8 cellular contexts compared by ENCODE assay signal in the genomic region with DNA sequence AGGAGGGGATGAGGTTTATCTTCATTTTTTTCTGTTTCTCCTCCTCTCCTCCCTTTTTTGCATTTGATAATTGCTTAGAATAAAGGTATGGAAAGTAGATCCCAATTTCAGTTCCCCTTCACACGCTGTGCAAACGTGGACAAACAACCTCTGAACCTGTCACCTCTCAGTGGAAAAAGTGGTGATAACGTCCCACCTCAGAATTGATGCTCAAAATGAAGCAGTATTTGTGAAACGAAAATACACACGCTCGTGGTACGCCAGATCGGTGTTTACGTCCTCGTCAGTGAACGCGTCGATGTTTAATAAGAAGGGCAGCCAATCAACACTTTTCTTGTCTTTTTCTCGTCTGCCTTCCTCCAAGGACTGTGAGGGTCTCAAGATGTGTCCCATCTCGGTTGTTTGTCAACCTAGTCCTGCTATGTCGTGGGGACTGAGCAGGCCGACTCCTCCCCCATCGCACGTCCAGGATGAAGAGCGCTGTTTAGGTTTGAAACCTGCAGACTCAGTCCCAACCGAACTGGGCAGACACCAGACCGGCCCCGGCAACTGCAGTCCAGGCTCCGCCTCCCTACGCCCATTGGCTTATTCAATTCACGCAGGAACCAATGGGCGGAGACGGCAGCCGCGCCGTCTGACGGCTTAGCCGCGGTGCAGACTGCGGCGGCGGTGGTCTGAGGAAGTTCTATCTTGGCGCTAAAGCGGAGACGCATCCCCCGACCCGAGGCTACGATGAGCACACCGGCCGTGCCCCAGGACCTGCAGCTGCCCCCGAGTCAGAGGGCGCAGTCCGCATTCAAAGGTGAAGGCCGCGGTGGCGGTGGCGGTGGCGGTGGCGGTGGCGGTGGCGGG. TPM values are rescaled to one million over a fixed set of nuclear protein-coding genes. Genes with fewer than 3 reads are reported as not detected.
DNase-seq lines count a peak whose midpoint lies in the region; ATAC-seq and TF ChIP-seq lines count a peak whose summit lies in the region.

A gene with protein sequence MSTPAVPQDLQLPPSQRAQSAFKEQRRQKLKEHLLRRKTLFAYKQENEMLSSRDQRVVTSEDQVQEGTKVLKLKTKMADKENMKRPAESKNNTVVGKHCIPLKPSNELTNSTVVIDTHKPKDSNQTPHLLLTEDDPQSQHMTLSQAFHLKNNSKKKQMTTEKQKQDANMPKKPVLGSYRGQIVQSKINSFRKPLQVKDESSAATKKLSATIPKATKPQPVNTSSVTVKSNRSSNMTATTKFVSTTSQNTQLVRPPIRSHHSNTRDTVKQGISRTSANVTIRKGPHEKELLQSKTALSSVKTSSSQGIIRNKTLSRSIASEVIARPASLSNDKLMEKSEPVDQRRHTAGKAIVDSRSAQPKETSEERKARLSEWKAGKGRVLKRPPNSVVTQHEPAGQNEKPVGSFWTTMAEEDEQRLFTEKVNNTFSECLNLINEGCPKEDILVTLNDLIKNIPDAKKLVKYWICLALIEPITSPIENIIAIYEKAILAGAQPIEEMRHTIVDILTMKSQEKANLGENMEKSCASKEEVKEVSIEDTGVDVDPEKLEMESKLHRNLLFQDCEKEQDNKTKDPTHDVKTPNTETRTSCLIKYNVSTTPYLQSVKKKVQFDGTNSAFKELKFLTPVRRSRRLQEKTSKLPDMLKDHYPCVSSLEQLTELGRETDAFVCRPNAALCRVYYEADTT (plus strand): TSS at position 654 of the 852 bp plus-strand sequence. CDS start 79 bp downstream, at position 733.

- no peaks in the 10 kb centered on the region for H3K27me3 Mint-ChIP-seq in activated B cell treated with CpG ODN at 0.5 μM for 24 hours

- H3K9me3 Mint-ChIP-seq in activated B cell treated with CpG ODN at 0.5 μM for 24 hours: no peaks in the 10 kb centered on the region

- TF ChIP-seq POLR2A in GM18951 (IDR thresholded peaks at IDR 0.05; ENCODE audit: extremely low read depth, insufficient read depth, insufficient read length): peak; percentile 91

- TF ChIP-seq CTCF in activated B cell treated with CpG ODN at 0.5 μM for 24 hours (IDR thresholded peaks at IDR 0.05): no peak

- H3K27ac Mint-ChIP-seq in activated B cell treated with CpG ODN at 0.5 μM for 24 hours: peak within 1 kb of the TSS; percentile 96

- H3K36me3 Mint-ChIP-seq in activated B cell treated with CpG ODN at 0.5 μM for 24 hours (ENCODE audit: low read depth): peaks cover 26% of the 10 kb centered on the region

- DNase-seq in AG08395 (ENCODE audit: low spot score) (peak; percentile 93), NCI-H345 (lab: John Stamatoyannopoulos, UW) (peak; percentile 93), activated B cell treated with CpG ODN at 0.5 μM for 24 hours (peak; percentile 90), inferior parietal cortex (ENCODE audit: extremely low spot score) (peak; percentile 91)
- peak; percentile 94 for DNase-seq in central memory CD4-positive, alpha-beta T cell
- peak; percentile 84 to 91 for DNase-seq in stimulated activated CD4-positive, alpha-beta T cell treated with anti-CD3 and anti-CD28 coated beads, Interleukin-12 subunit alpha, Interleukin-12 subunit beta, amount 100 ng/mL, for 24 hours (ENCODE audit: low read depth in 2 of 2)

- CTCF ChIA-PET in activated B cell treated with CpG ODN at 0.5 μM for 24 hours (lab: Charles Lee): no interaction called here

- peak within 1 kb of the TSS; percentile 95 for H3K4me3 Mint-ChIP-seq in activated B cell treated with CpG ODN at 0.5 μM for 24 hours

- peaks cover 27% of the 10 kb centered on the region for H3K4me1 Mint-ChIP-seq in activated B cell treated with CpG ODN at 0.5 μM for 24 hours

- ATAC-seq in HG03196 (IDR thresholded peaks at IDR 0.05; ENCODE audit: unreplicated experiment) (peak; percentile 78), activated B cell treated with CpG ODN at 0.5 μM for 24 hours (ENCODE audit: low read depth) (peak; percentile 82)

- in situ Hi-C loops in GM18951 (cut with MboI; ENCODE audit: low sequenced_read_pairs, unreplicated experiment): no loop called here

- POLR2A ChIA-PET in activated B cell treated with CpG ODN at 0.5 μM for 24 hours (lab: Charles Lee): interaction anchor here (0.6 kb wide), 1 partner anchor 155 kb away, joined by 3 read pairs; no protein-coding TSS in a partner anchor

- intact Hi-C loops in activated B cell treated with CpG ODN at 0.5 μM for 24 hours (cut with micrococcal nuclease): loop anchor here (1.0 to 5.0 kb wide), 9 partner anchors 162 to 1002 kb away; a partner anchor contains a TSS

RNA-seq across cellular contexts. Expression of the gene that starts here (rescaled TPM):
- total RNA-seq in activated B cell treated with CpG ODN at 0.5 μM for 24 hours: 11.8 and 13.8 TPM in 2 replicates

Comparison
In these comparisons a context has a peak if more than half of its experiments do, and no peak if none do; other contexts are left out.
1. Peak in every context shown above with its lines: DNase-seq and ATAC-seq.